ENCODE assay signal across 17 cellular contexts in the genomic region with DNA sequence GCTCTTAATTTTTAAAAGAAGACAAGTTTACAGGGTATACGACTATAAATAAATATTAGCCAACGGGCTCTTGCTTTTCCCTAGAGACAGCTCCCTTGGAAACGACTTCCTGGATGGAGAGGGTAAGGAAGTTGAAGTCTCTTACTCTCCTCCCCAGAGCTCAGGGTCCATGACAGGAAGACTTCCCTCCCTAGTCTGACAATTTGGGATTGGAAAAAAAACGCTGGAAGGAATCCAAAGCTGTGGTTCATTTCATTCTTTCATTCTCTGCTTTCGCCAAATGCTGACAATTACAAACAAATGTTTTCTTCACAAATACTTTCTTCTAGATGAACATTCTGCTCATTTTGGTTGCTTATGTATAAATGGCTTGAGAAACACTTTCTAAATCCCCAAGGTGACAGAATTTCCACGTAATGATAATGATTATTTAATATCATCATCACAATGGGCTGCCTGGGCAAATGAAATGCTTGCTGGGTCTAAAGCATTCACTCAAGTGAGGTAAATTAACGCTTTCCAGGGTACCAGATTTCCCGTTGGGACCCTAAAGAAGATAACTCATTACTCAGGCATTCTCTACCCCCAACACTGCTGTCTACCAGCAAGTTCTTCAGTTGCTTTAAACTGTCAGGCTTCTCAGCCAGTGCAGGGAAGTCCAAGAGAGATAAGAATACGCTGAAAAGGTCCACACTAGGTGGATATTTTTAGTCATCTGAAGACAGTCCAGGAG.
A peak's percentile ranks its signal among the peaks of the same experiment; 100 is the strongest.
DNase-seq lines count a peak whose midpoint lies in the region; ATAC-seq and TF ChIP-seq lines count a peak whose summit lies in the region.
"Had no signal": no experiment of that assay in that cellular context is flagged by ENCODE, and none has a peak within 500 bp of the region (broad histone marks: within the 10 kb centered on the region; RNA-seq: fewer than 3 reads in every experiment).

No MANE protein-coding gene starts in this region.

- TF ChIP-seq POLR2A in gastrocnemius medialis (IDR thresholded peaks at IDR 0.05): no peak

- in situ Hi-C loops in gastrocnemius medialis (cut with MboI; ENCODE audit: low sequenced_read_pairs in 4 of 4): loop anchor here in 2 of 4 donors (10.0 to 25.0 kb wide), 2 partner anchors 667 to 669 kb away; no protein-coding TSS in a partner anchor

- no peaks in the 10 kb centered on the region for H3K27me3 ChIP-seq in gastrocnemius medialis
- H3K27me3 ChIP-seq: tibial artery had no signal

- no peak overlapping the region for H3K4me3 ChIP-seq in gastrocnemius medialis
- H3K4me3 ChIP-seq: tibial artery had no signal

- no peaks in the 10 kb centered on the region for H3K9me3 ChIP-seq in gastrocnemius medialis
- H3K9me3 ChIP-seq: tibial artery had no signal

- H3K27ac ChIP-seq in VCaP: peak overlapping the region; percentile 82
- no peak overlapping the region for H3K27ac ChIP-seq in gastrocnemius medialis
- H3K27ac ChIP-seq: tibial artery had no signal

- TF ChIP-seq CTCF in VCaP (conservative IDR thresholded peaks at IDR 0.05) (no peak), gastrocnemius medialis (IDR thresholded peaks at IDR 0.05 in 4 of 5, conservative IDR thresholded peaks at IDR 0.05 in 1 of 5) (no peak)

- peak; percentile 80 for ATAC-seq in left ventricle myocardium superior
- peak; percentile 77 to 80 for ATAC-seq in gastrocnemius medialis
- ATAC-seq: activated T-helper 17 cell treated with anti-CD3 and anti-CD28 coated beads, Interleukin-2, amount 50 U/mL, for 72 hours had no signal

- H3K36me3 ChIP-seq in gastrocnemius medialis: no peaks in the 10 kb centered on the region
- H3K36me3 ChIP-seq: tibial artery had no signal

- H3K4me1 ChIP-seq in gastrocnemius medialis: peaks cover 17 to 24% of the 10 kb centered on the region in 2 donors

- intact Hi-C loops in left ventricle myocardium superior (cut with micrococcal nuclease): no loop called here
- intact Hi-C loops in gastrocnemius medialis (cut with DNase I; ENCODE audit: low total_unique reads): loop anchor here (10.0 kb wide), 1 partner anchor 469 kb away; no protein-coding TSS in a partner anchor

- peak; percentile 20 for DNase-seq in EH (ENCODE audit: low read depth)
- no peak for DNase-seq in left ventricle myocardium superior
- DNase-seq in gastrocnemius medialis: peak; percentile 16 to 20
- DNase-seq in T-helper 9 cell: no peak
- no peak for DNase-seq in activated naive CD4-positive, alpha-beta T cell treated with anti-CD3 and anti-CD28 coated beads, Interleukin-2, amount 50 U/mL, for 16 hours
- DNase-seq in amygdala (lab: John Stamatoyannopoulos, UW): no peak
- no peak for DNase-seq in NCI-H1694 (lab: John Stamatoyannopoulos, UW)
- DNase-seq: C1 segment of cervical spinal cord; DMS153; mesenchymal stem cell; MV-4-11; NCI-H2171 treated with DMSO at 0.1 percent for 48 hours; stimulated activated CD4-positive, alpha-beta T cell treated with anti-CD3 and anti-CD28 coated beads, Interleukin-4, amount 100 ng/mL, for 4 hours; T-helper 1 cell; tibial artery had no signal

Comparison
In these comparisons a context has a peak if more than half of its experiments do, and no peak if none do; other contexts are left out.
1. DNase-seq: peak in EH (single experiment) and gastrocnemius medialis (2 of 2); none in left ventricle myocardium superior (single experiment), T-helper 9 cell (single experiment), activated naive CD4-positive, alpha-beta T cell treated with anti-CD3 and anti-CD28 coated beads, Interleukin-2, amount 50 U/mL, for 16 hours (single experiment), amygdala (0 of 56) and NCI-H1694 (single experiment).